In genomic region chr3:71101581-71101980, GRCh38 we compare ENCODE assay signal across 10 cellular contexts.
DNase-seq lines count a peak whose midpoint lies in the region; ATAC-seq and TF ChIP-seq lines count a peak whose summit lies in the region.
"Had no signal": no experiment of that assay in that cellular context is flagged by ENCODE, and none has a peak within 500 bp of the region (broad histone marks: within the 10 kb centered on the region; RNA-seq: fewer than 3 reads in every experiment).

No MANE protein-coding gene starts in this region.

- 0 out of 2 replicates have a peak overlapping the region, but pooled peaks have one; percentile 31 for H3K27ac Mint-ChIP-seq in WTC11

- H3K9me3 ChIP-seq in gastroesophageal sphincter (no peaks in the 10 kb centered on the region), subcutaneous abdominal adipose tissue (ENCODE audit: control insufficient read depth in 5 of 5, low read length in 5 of 5) (no peaks in the 10 kb centered on the region)
- H3K9me3 ChIP-seq: BE2C had no signal

- H3K27me3 ChIP-seq in gastroesophageal sphincter (no peaks in the 10 kb centered on the region), subcutaneous abdominal adipose tissue (ENCODE audit: control insufficient read depth in 5 of 5, insufficient read depth in 4 of 5, low read length in 5 of 5) (no peaks in the 10 kb centered on the region)
- H3K27me3 ChIP-seq: BE2C had no signal

- ATAC-seq in activated T-cell treated with anti-CD3 and anti-CD28 coated beads, Interleukin-2, amount 50 U/mL, for 4 hours, result no peak
- ATAC-seq in WTC11 (no peak), gastroesophageal sphincter (no peak)

- TF ChIP-seq EP300 in gastroesophageal sphincter (IDR thresholded peaks at IDR 0.05), result no peak

- peak overlapping the region in 2 of 5 donors; percentile 50 to 54 for H3K9ac ChIP-seq in subcutaneous abdominal adipose tissue (ENCODE audit: low read length in 5 of 5)

- TF ChIP-seq CTCF in WTC11 (IDR thresholded peaks at IDR 0.05) (no peak), gastroesophageal sphincter (IDR thresholded peaks at IDR 0.05) (no peak)

- peaks cover 54% of the 10 kb centered on the region for H3K36me3 Mint-ChIP-seq in activated T-cell treated with anti-CD3 and anti-CD28 coated beads, Interleukin-2, amount 50 U/mL, for 4 hours (ENCODE audit: insufficient read depth)
- no peaks in the 10 kb centered on the region for H3K36me3 Mint-ChIP-seq in WTC11

- no peaks in the 10 kb centered on the region for H3K27me3 Mint-ChIP-seq in activated T-cell treated with anti-CD3 and anti-CD28 coated beads, Interleukin-2, amount 50 U/mL, for 4 hours (ENCODE audit: low read depth)
- no peaks in the 10 kb centered on the region for H3K27me3 Mint-ChIP-seq in WTC11 (ENCODE audit: low read depth)

- CTCF ChIA-PET in WTC11 (lab: Charles Lee), result interaction anchor here (0.6 kb wide), 1 partner anchor 116 kb away, joined by 3 read pairs; no protein-coding TSS in a partner anchor

- WGBS in gastroesophageal sphincter (ENCODE audit: low coverage in 1 of 2), 2 donors, result 12 to 28% methylated on average over 5 of the region's 5 CpGs

- TF ChIP-seq POLR2A in gastroesophageal sphincter (IDR thresholded peaks at IDR 0.05), result no peak

- peak overlapping the region in 1 of 2 donors; percentile 14 for H3K4me3 ChIP-seq in gastroesophageal sphincter
- H3K4me3 ChIP-seq in subcutaneous abdominal adipose tissue (ENCODE audit: low read depth in 1 of 5, low read length in 5 of 5), result no peak overlapping the region

- H3K27ac ChIP-seq in gastroesophageal sphincter, result peak overlapping the region; percentile 77 to 91 (median 82)
- peak overlapping the region; percentile 69 for H3K27ac ChIP-seq in subcutaneous abdominal adipose tissue (ENCODE audit: low read depth, low read length)

- H3K4me1 Mint-ChIP-seq in activated T-cell treated with anti-CD3 and anti-CD28 coated beads, Interleukin-2, amount 50 U/mL, for 4 hours (ENCODE audit: low read depth), result peaks cover 88% of the 10 kb centered on the region
- peaks cover 18% of the 10 kb centered on the region for H3K4me1 Mint-ChIP-seq in WTC11

- H3K36me3 ChIP-seq in gastroesophageal sphincter (no peaks in the 10 kb centered on the region), subcutaneous abdominal adipose tissue (ENCODE audit: control insufficient read depth in 5 of 5, insufficient read depth in 5 of 5, low read length in 5 of 5) (no peaks in the 10 kb centered on the region)
- H3K36me3 ChIP-seq: BE2C had no signal

- POLR2A ChIA-PET in WTC11 (lab: Charles Lee), result interaction anchor here (0.7 kb wide), 1 partner anchor 858 kb away, joined by 3 read pairs; no protein-coding TSS in a partner anchor

- H3K4me3 Mint-ChIP-seq in activated T-cell treated with anti-CD3 and anti-CD28 coated beads, Interleukin-2, amount 50 U/mL, for 4 hours, result peak overlapping the region; percentile 52
- no peak overlapping the region for H3K4me3 Mint-ChIP-seq in WTC11

- H3K4me1 ChIP-seq in gastroesophageal sphincter (peaks cover 31 to 95% (median 35%) of the 10 kb centered on the region in 3 donors), subcutaneous abdominal adipose tissue (ENCODE audit: control insufficient read depth in 5 of 5, insufficient read depth in 5 of 5, low read length in 5 of 5) (peaks cover 4 to 38% (median 32%) of the 10 kb centered on the region in 5 donors)

- DNase-seq in activated T-cell treated with anti-CD3 and anti-CD28 coated beads, Interleukin-2, amount 50 U/mL, for 4 hours, result no peak
- no peak for DNase-seq in activated T-cell treated with anti-CD3 and anti-CD28 coated beads, Interleukin-2, amount 50 U/mL, for 48 hours
- no peak for DNase-seq in WTC11 (ENCODE audit: low spot score)
- DNase-seq in NCI-H748 treated with DMSO at 0.1 percent for 48 hours (lab: John Stamatoyannopoulos, UW), result no peak
- DNase-seq in nucleus accumbens (lab: John Stamatoyannopoulos, UW), result no peak
- no peak for DNase-seq in NCI-H1417 (lab: John Stamatoyannopoulos, UW)
- DNase-seq: BE2C, NCI-H2227 treated with DMSO at 0.1 percent for 48 hours had no signal

- no peaks in the 10 kb centered on the region for H3K9me3 Mint-ChIP-seq in activated T-cell treated with anti-CD3 and anti-CD28 coated beads, Interleukin-2, amount 50 U/mL, for 4 hours
- H3K9me3 Mint-ChIP-seq in WTC11, result no peaks in the 10 kb centered on the region

TF ChIP-seq in WTC11, 78 proteins besides CTCF, POLR2A, EP300 and RAD21:
- TF ChIP-seq, protein P1, sequence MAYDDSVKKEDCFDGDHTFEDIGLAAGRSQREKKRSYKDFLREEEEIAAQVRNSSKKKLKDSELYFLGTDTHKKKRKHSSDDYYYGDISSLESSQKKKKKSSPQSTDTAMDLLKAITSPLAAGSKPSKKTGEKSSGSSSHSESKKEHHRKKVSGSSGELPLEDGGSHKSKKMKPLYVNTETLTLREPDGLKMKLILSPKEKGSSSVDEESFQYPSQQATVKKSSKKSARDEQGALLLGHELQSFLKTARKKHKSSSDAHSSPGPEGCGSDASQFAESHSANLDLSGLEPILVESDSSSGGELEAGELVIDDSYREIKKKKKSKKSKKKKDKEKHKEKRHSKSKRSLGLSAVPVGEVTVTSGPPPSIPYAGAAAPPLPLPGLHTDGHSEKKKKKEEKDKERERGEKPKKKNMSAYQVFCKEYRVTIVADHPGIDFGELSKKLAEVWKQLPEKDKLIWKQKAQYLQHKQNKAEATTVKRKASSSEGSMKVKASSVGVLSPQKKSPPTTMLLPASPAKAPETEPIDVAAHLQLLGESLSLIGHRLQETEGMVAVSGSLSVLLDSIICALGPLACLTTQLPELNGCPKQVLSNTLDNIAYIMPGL (CRISPR knock-in tag; IDR thresholded peaks at IDR 0.05), result no peak
- TF ChIP-seq USF1 (CRISPR knock-in tag; IDR thresholded peaks at IDR 0.05) (no peak), TEAD4 (CRISPR knock-in tag; IDR thresholded peaks at IDR 0.05) (no peak), NR1H2 (CRISPR knock-in tag; IDR thresholded peaks at IDR 0.05) (no peak), FOXP1 (CRISPR knock-in tag; IDR thresholded peaks at IDR 0.05; ENCODE audit: borderline replicate concordance) (no peak), NFYB (CRISPR knock-in tag; conservative IDR thresholded peaks at IDR 0.05; ENCODE audit: low read depth) (no peak), IRF2 (CRISPR knock-in tag; IDR thresholded peaks at IDR 0.05; ENCODE audit: borderline replicate concordance, low read depth) (no peak)
- TF ChIP-seq, protein P2, sequence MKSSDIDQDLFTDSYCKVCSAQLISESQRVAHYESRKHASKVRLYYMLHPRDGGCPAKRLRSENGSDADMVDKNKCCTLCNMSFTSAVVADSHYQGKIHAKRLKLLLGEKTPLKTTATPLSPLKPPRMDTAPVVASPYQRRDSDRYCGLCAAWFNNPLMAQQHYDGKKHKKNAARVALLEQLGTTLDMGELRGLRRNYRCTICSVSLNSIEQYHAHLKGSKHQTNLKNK (CRISPR knock-in tag; IDR thresholded peaks at IDR 0.05), result no peak
